In the genomic region with DNA sequence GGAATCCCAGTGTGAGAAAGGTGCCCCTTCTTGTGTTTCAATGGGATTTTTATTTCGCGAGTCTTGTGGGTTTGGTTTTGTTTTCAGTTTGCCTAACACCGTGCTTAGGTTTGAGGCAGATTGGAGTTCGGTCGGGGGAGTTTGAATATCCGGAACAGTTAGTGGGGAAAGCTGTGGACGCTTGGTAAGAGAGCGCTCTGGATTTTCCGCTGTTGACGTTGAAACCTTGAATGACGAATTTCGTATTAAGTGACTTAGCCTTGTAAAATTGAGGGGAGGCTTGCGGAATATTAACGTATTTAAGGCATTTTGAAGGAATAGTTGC, we compare ENCODE assay signal across 8 cellular contexts. TPM values are rescaled to one million over a fixed set of nuclear protein-coding genes. Genes with fewer than 3 reads are reported as not detected.
A peak's percentile ranks its signal among the peaks of the same experiment; 100 is the strongest.
DNase-seq lines count a peak whose midpoint lies in the region; ATAC-seq and TF ChIP-seq lines count a peak whose summit lies in the region.

No MANE protein-coding gene starts in this region.

- TF ChIP-seq CTCF in SU-DHL-6 (IDR thresholded peaks at IDR 0.05; ENCODE audit: insufficient read depth, low read length, poor library complexity, severe bottlenecking) (no peak), endodermal cell (conservative IDR thresholded peaks at IDR 0.05) (no peak), osteoblast (IDR thresholded peaks at IDR 0.05; ENCODE audit: extremely low read depth, low read depth, low read length) (no peak)

- H3K4me1 Mint-ChIP-seq in endodermal cell = peaks cover 17% of the 10 kb centered on the region

- H3K27ac ChIP-seq in ACC112 (ENCODE audit: low read depth, low read length) = peak overlapping the region; percentile 86
- peak overlapping the region; percentile 58 for H3K27ac ChIP-seq in SU-DHL-6 (ENCODE audit: low read depth, low read length)
- peak overlapping the region; percentile 100 for H3K27ac ChIP-seq in endodermal cell (ENCODE audit: low read depth, low read length)
- H3K27ac ChIP-seq in osteoblast (ENCODE audit: low read depth, low read length) = peak overlapping the region; percentile 99

- H3K9me3 ChIP-seq in SU-DHL-6 (ENCODE audit: insufficient read depth, low read length) (no peaks in the 10 kb centered on the region), endodermal cell (ENCODE audit: control insufficient read depth, low read length) (no peaks in the 10 kb centered on the region), osteoblast (ENCODE audit: low read depth, low read length) (no peaks in the 10 kb centered on the region), HAP-1 (no peaks in the 10 kb centered on the region)

- DNase-seq in endodermal cell = no peak
- no peak for DNase-seq in osteoblast (ENCODE audit: insufficient read length, low spot score, missing footprints)
- no peak for DNase-seq in HAP-1 (ENCODE audit: low spot score in 2 of 2)
- DNase-seq in COR-L47 (lab: John Stamatoyannopoulos, UW) = no peak

- H3K36me3 ChIP-seq in ACC112 (ENCODE audit: insufficient read depth, low read length) (peaks cover 16% of the 10 kb centered on the region), SU-DHL-6 (ENCODE audit: low read length) (no peaks in the 10 kb centered on the region), endodermal cell (ENCODE audit: control insufficient read depth, insufficient read depth, low read length) (peaks cover 25% of the 10 kb centered on the region), osteoblast (ENCODE audit: insufficient read depth, low read length) (peaks cover 19% of the 10 kb centered on the region), HAP-1 (replicated peaks) (no peaks in the 10 kb centered on the region)

- no peaks in the 10 kb centered on the region for H3K9me2 ChIP-seq in SU-DHL-6 (replicated peaks; ENCODE audit: insufficient read depth, low read length)

- 3 to 10% methylated on average over 12 to 14 of the region's 14 CpGs for WGBS in endodermal cell (ENCODE audit: insufficient coverage in 1 of 2, insufficient read length in 1 of 2), 2 experiments

- H3K79me2 ChIP-seq in ACC112 (ENCODE audit: control insufficient read depth, insufficient read depth, low read length, unreplicated experiment) = peaks cover 24% of the 10 kb centered on the region
- peaks cover 9% of the 10 kb centered on the region for H3K79me2 ChIP-seq in SU-DHL-6 (ENCODE audit: insufficient read depth, low read length)
- H3K79me2 ChIP-seq in osteoblast (ENCODE audit: insufficient read depth, low read length) = peaks cover 38% of the 10 kb centered on the region

- H2AFZ ChIP-seq in ACC112 (ENCODE audit: low read length, unreplicated experiment) (no peak overlapping the region), SU-DHL-6 (ENCODE audit: low read depth, low read length, severe bottlenecking) (no peak overlapping the region), osteoblast (ENCODE audit: low read length) (peak overlapping the region; percentile 10)

- peak overlapping the region; percentile 100 for H3K27ac Mint-ChIP-seq in endodermal cell

- H3K36me3 Mint-ChIP-seq in endodermal cell (ENCODE audit: low read depth) = peaks cover 27% of the 10 kb centered on the region

- ATAC-seq in GM21515 (IDR thresholded peaks at IDR 0.05; ENCODE audit: unreplicated experiment) (peak; percentile 4), GM18858 (IDR thresholded peaks at IDR 0.05; ENCODE audit: unreplicated experiment) (no peak)

- H3K27me3 Mint-ChIP-seq in endodermal cell (ENCODE audit: insufficient read depth) = no peaks in the 10 kb centered on the region

- peak overlapping the region; percentile 85 for H3K4me3 Mint-ChIP-seq in endodermal cell

- H3K4me3 ChIP-seq in ACC112 (ENCODE audit: low read depth, low read length) (peak overlapping the region; percentile 96), SU-DHL-6 (ENCODE audit: insufficient read depth, low read length, poor library complexity, severe bottlenecking) (peak overlapping the region; percentile 87), endodermal cell (ENCODE audit: low read length) (peak overlapping the region; percentile 93), osteoblast (ENCODE audit: insufficient read depth, low read length) (peak overlapping the region; percentile 95), HAP-1 (no peak overlapping the region)

- H3K27me3 ChIP-seq in ACC112 (ENCODE audit: insufficient read depth, low read length) (no peaks in the 10 kb centered on the region), SU-DHL-6 (ENCODE audit: low read length) (no peaks in the 10 kb centered on the region), endodermal cell (ENCODE audit: control insufficient read depth, insufficient read depth, low read length, poor library complexity, severe bottlenecking) (no peaks in the 10 kb centered on the region), osteoblast (ENCODE audit: insufficient read depth, low read length) (no peaks in the 10 kb centered on the region), HAP-1 (ENCODE audit: low read depth) (no peaks in the 10 kb centered on the region)

- peaks cover 21% of the 10 kb centered on the region for H3F3A ChIP-seq in SU-DHL-6 (ENCODE audit: insufficient read depth)

- no peaks in the 10 kb centered on the region for H3K9me3 Mint-ChIP-seq in endodermal cell

- in situ Hi-C loops in HAP-1 (cut with MboI; ENCODE audit: low sequenced_read_pairs) = no loop called here

- no peaks in the 10 kb centered on the region for H4K20me1 ChIP-seq in SU-DHL-6 (ENCODE audit: low read depth, low read length)
- peaks cover 36% of the 10 kb centered on the region for H4K20me1 ChIP-seq in osteoblast (ENCODE audit: insufficient read depth, low read length)

- H3K4me1 ChIP-seq in ACC112 (ENCODE audit: control insufficient read depth, insufficient read depth, low read length, unreplicated experiment) (peaks cover 25% of the 10 kb centered on the region), endodermal cell (ENCODE audit: control insufficient read depth, insufficient read depth, low read length) (no peaks in the 10 kb centered on the region), osteoblast (ENCODE audit: insufficient read depth, low read length) (peaks cover 28% of the 10 kb centered on the region), HAP-1 (no peaks in the 10 kb centered on the region)

- H3K9ac ChIP-seq in SU-DHL-6 (ENCODE audit: low read length) (peak overlapping the region; percentile 70), endodermal cell (ENCODE audit: extremely low read depth, low read length, poor library complexity, severe bottlenecking) (peak overlapping the region; percentile 97)

- H3K4me2 ChIP-seq in SU-DHL-6 (ENCODE audit: low read depth, low read length, poor library complexity, severe bottlenecking) (peak overlapping the region; percentile 85), osteoblast (ENCODE audit: insufficient read depth, low read length) (peak overlapping the region; percentile 96)

RNA-seq across cellular contexts. Expression of a gene that starts 0.6 kb away (rescaled TPM):
- total RNA-seq in endodermal cell = 1,000 to 10,000 TPM; 1,658 to 1,721 TPM
- polyA plus RNA-seq in endodermal cell (2013, experiment 1 of 2) = 2,166 TPM
- polyA plus RNA-seq in endodermal cell (2013, experiment 2 of 2) = 2,122 TPM
- 1,190 and 1,199 TPM in 2 replicates for total RNA-seq in osteoblast

RNA-seq across cellular contexts. Expression of a gene that starts 28.2 kb away (rescaled TPM):
- total RNA-seq in endodermal cell (100 to 1,000 TPM; 109 to 202 TPM), osteoblast (5.1 and 6.8 TPM in 2 replicates)
- 391 TPM for polyA plus RNA-seq in endodermal cell (2013, experiment 1 of 2)
- polyA plus RNA-seq in endodermal cell (2013, experiment 2 of 2) = 343 TPM

RNA-seq across cellular contexts. Expression of a gene that starts 33.9 kb away (rescaled TPM):
- total RNA-seq in endodermal cell = 1 to 10 TPM in 1 of 2 donors, under 1 TPM in 1; 0.51 to 1.1 TPM
- polyA plus RNA-seq in endodermal cell (2013, experiment 1 of 2) = 1.4 TPM
- 2.1 TPM for polyA plus RNA-seq in endodermal cell (2013, experiment 2 of 2)
- 62.5 and 71.3 TPM in 2 replicates for total RNA-seq in osteoblast

Comparison
In these comparisons a context has a peak if more than half of its experiments do, and no peak if none do; other contexts are left out.
1. RNA of a gene that starts 28.2 kb away (total RNA-seq): 109 to 202 TPM in endodermal cell; 5.1 to 6.8 TPM in osteoblast; every median in the first group is over 10 times any median in the second.
2. RNA of a gene that starts 33.9 kb away (total RNA-seq): 62.5 to 71.3 TPM in osteoblast; 0.51 to 1.1 TPM in endodermal cell; every median in the first group is over 10 times any median in the second.
3. Peak in every context shown above with its lines, with median percentiles within 50 percentile points of each other: H3K27ac ChIP-seq.